In the genomic region with DNA sequence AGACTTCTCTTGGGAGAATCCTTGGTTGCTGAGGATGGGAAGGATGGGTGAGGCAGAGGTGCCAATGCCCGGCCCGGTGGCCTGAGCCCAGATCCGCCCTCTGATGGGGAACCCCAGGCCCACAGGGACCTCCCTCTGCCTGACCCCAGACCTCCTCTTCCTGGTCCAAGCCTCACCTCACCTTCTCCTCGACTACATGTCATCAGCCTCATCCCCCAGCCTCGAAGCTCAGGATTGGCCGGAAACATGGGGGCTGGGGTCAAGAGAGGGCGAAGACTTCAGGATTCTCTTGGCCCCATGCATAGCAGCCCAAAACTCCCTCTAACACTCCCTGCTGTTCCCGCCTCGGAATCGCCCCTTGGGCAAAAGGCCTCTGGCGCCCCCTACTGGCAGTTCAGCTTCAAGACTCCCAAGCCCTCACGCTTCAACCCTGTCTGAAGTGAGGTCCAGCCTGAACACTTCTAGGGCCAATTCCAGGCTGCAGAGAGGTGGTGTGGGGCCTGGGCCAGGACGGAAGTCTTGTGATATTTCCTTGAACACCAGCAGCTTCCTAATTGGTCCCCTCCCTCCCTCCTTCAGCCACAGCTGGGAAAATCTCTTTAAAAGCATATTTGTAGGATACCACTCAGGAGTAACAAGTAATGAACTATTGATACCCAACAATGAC, we compare ENCODE assay signal across 8 cellular contexts. TPM values are rescaled to one million over a fixed set of nuclear protein-coding genes. Genes with fewer than 3 reads are reported as not detected.
A peak's percentile ranks its signal among the peaks of the same experiment; 100 is the strongest.
DNase-seq lines count a peak whose midpoint lies in the region; ATAC-seq, FAIRE-seq and TF ChIP-seq lines count a peak whose summit lies in the region.

No MANE protein-coding gene starts in this region.

- H3K4me3 Mint-ChIP-seq in activated naive CD8-positive, alpha-beta T cell treated with anti-CD3 and anti-CD28 coated beads, Interleukin-2, amount 50 U/mL, for 24 hours = no peak overlapping the region

- FAIRE-seq in GM19239 (lab: Jason Lieb, UNC) = peak; percentile 95

- POLR2A ChIA-PET in A673 (lab: Charles Lee; ENCODE audit: low non-redundant PET) = no interaction called here

- peaks cover 26% of the 10 kb centered on the region for H3K4me1 Mint-ChIP-seq in activated naive CD8-positive, alpha-beta T cell treated with anti-CD3 and anti-CD28 coated beads, Interleukin-2, amount 50 U/mL, for 24 hours

- peak; percentile 95 for ATAC-seq in activated naive CD8-positive, alpha-beta T cell treated with anti-CD3 and anti-CD28 coated beads, Interleukin-2, amount 50 U/mL, for 24 hours
- no peak for ATAC-seq in HG03135 (IDR thresholded peaks at IDR 0.05; ENCODE audit: unreplicated experiment)

- intact Hi-C loops in A673 (cut with micrococcal nuclease; ENCODE audit: unreplicated experiment) = loop anchor here (1.0 to 10.0 kb wide), 3 partner anchors 108 to 251 kb away; a partner anchor contains a TSS

- H3K36me3 ChIP-seq in A673 (ENCODE audit: insufficient read depth, low read length, poor library complexity, severe bottlenecking) (no peaks in the 10 kb centered on the region), cardiac muscle cell (no peaks in the 10 kb centered on the region)

- H3K4me1 ChIP-seq in A673 (ENCODE audit: insufficient read depth, low read length, poor library complexity, severe bottlenecking) (no peaks in the 10 kb centered on the region), cardiac muscle cell (ENCODE audit: low read depth) (peaks cover 4% of the 10 kb centered on the region)

- no peaks in the 10 kb centered on the region for H3K9me3 Mint-ChIP-seq in activated naive CD8-positive, alpha-beta T cell treated with anti-CD3 and anti-CD28 coated beads, Interleukin-2, amount 50 U/mL, for 24 hours

- no peaks in the 10 kb centered on the region for H3K36me3 Mint-ChIP-seq in activated naive CD8-positive, alpha-beta T cell treated with anti-CD3 and anti-CD28 coated beads, Interleukin-2, amount 50 U/mL, for 24 hours (ENCODE audit: low read depth)

- DNase-seq in A673 (ENCODE audit: low spot score) = peak; percentile 73
- peak; percentile 85 for DNase-seq in GM19239 (ENCODE audit: insufficient read length, low spot score)
- peak; percentile 41 for DNase-seq in NCI-H146 treated with DMSO at 0.1 percent for 48 hours (lab: John Stamatoyannopoulos, UW; ENCODE audit: unreplicated experiment)
- DNase-seq in T-helper 1 cell = peak; percentile 74 to 92 (median 82)
- peak; percentile 96 for DNase-seq in activated naive CD8-positive, alpha-beta T cell treated with anti-CD3 and anti-CD28 coated beads, Interleukin-2, amount 50 U/mL, for 24 hours
- peak; percentile 92 to 93 for DNase-seq in cardiac muscle cell (ENCODE audit: low read depth in 1 of 2, low spot score in 1 of 2)
- DNase-seq in pulmonary artery endothelial cell (ENCODE audit: low read depth, low spot score) = peak; percentile 30

- peak; percentile 78 for TF ChIP-seq CTCF in A673 (conservative IDR thresholded peaks at IDR 0.05; ENCODE audit: low read depth, low read length)
- TF ChIP-seq CTCF in cardiac muscle cell (IDR thresholded peaks at IDR 0.05; ENCODE audit: low read depth, low read length) = peak; percentile 98

- H3K4me3 ChIP-seq in A673 (ENCODE audit: low read depth, low read length, poor library complexity, severe bottlenecking) (no peak overlapping the region), cardiac muscle cell (no peak overlapping the region)

- H3K27ac ChIP-seq in A673 (ENCODE audit: low read depth, low read length, poor library complexity, severe bottlenecking) (no peak overlapping the region), cardiac muscle cell (no peak overlapping the region)

- peak overlapping the region; percentile 55 for H3K27ac Mint-ChIP-seq in activated naive CD8-positive, alpha-beta T cell treated with anti-CD3 and anti-CD28 coated beads, Interleukin-2, amount 50 U/mL, for 24 hours

- H3K27me3 Mint-ChIP-seq in activated naive CD8-positive, alpha-beta T cell treated with anti-CD3 and anti-CD28 coated beads, Interleukin-2, amount 50 U/mL, for 24 hours = peaks cover 9% of the 10 kb centered on the region

- H3K27me3 ChIP-seq in A673 (replicated peaks; ENCODE audit: insufficient read depth, low read depth, low read length, poor library complexity) = no peaks in the 10 kb centered on the region
- no peaks in the 10 kb centered on the region for H3K27me3 ChIP-seq in cardiac muscle cell

- H3K9me3 ChIP-seq in A673 (ENCODE audit: low read depth, low read length, poor library complexity, severe bottlenecking) (no peaks in the 10 kb centered on the region), cardiac muscle cell (ENCODE audit: low read depth) (no peaks in the 10 kb centered on the region)

- CTCF ChIA-PET in A673 (lab: Charles Lee) = interaction anchor here (1.7 kb wide), 1 partner anchor 108 kb away, joined by 14 read pairs; no protein-coding TSS in a partner anchor

- no TSS peak for BruUV-seq in A673 (replicated peaks; lab: Mats Ljungman, UMichigan)

RNA-seq across cellular contexts. Expression of a gene that starts 47.2 kb away (rescaled TPM):
- 0.17 TPM in 2 replicates for total RNA-seq in A673 (2021)
- 14.7 and 17.7 TPM in 2 replicates for total RNA-seq in cardiac muscle cell
- 5.6 and 12.3 TPM in 2 replicates for polyA plus RNA-seq in cardiac muscle cell
- total RNA-seq in pulmonary artery endothelial cell = 12.2 and 13.9 TPM in 2 replicates

Comparison
In these comparisons a context has a peak if more than half of its experiments do, and no peak if none do; other contexts are left out.
1. DNase-seq: peak in every context shown above with its lines; median percentile 96 in activated naive CD8-positive, alpha-beta T cell treated with anti-CD3 and anti-CD28 coated beads, Interleukin-2, amount 50 U/mL, for 24 hours; 92 in cardiac muscle cell; 85 in GM19239; 82 in T-helper 1 cell; 73 in A673; 41 in NCI-H146 treated with DMSO at 0.1 percent for 48 hours; 30 in pulmonary artery endothelial cell.
2. RNA of a gene that starts 47.2 kb away (total RNA-seq): 14.7 to 17.7 TPM in cardiac muscle cell and 12.2 to 13.9 TPM in pulmonary artery endothelial cell; 0.17 TPM in A673; every median in the first group is over 10 times any median in the second.